23 cellular contexts compared by ENCODE assay signal in the genomic region with DNA sequence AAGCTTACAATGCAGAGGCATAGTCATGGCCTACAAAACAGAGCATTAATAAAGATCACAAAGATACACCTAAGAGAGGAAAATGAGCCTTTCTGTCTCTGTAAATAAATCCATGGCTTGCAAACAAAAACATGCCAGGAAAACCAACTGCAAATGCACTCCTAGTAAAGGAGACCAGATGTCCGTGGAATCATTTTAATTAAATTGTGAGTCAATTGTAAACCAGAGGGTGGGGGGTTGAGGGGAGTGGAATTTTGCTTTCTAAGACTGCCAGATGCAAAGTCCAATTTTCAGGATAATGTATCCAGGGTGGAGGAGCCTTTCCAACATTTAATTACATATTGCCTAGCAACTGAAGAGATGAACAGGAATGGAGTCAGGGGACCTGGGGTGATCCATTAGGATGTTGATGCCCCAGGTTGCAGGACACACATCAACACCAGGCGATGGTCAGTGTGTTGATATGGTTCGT.
DNase-seq lines count a peak whose midpoint lies in the region; ATAC-seq, FAIRE-seq and TF ChIP-seq lines count a peak whose summit lies in the region.
"Had no signal": no experiment of that assay in that cellular context is flagged by ENCODE, and none has a peak within 500 bp of the region (broad histone marks: within the 10 kb centered on the region; RNA-seq: fewer than 3 reads in every experiment).

No MANE protein-coding gene starts in this region.

- H3K27me3 ChIP-seq in K562 (ENCODE audit: control insufficient read depth in 2 of 2, insufficient read depth in 2 of 2, low read length in 2 of 2), result no peaks in the 10 kb centered on the region

- in situ Hi-C loops in K562 (cut with MboI), result no loop called here

- no TSS peak for BruUV-seq in K562 (replicated peaks; lab: Mats Ljungman, UMichigan)

- peak; percentile 3 for DNase-seq in DMS 273 (lab: John Stamatoyannopoulos, UW; ENCODE audit: unreplicated experiment)
- no peak for DNase-seq in DMS 273 treated with DMSO at 0.1 percent for 48 hours (lab: John Stamatoyannopoulos, UW)
- peak; percentile 64 for DNase-seq in NCI-H748 treated with DMSO at 0.1 percent for 48 hours (lab: John Stamatoyannopoulos, UW)
- no peak for DNase-seq in K562 (ENCODE audit: extremely low read depth in 1 of 4, low spot score in 3 of 4)
- DNase-seq in progenitor cell of endocrine pancreas (ENCODE audit: low spot score, unreplicated experiment), result no peak
- DNase-seq in iPS-NIHi7 (ENCODE audit: extremely low spot score), result no peak
- DNase-seq in GM12892 (ENCODE audit: insufficient read length), result no peak
- DNase-seq in HuH-7 (ENCODE audit: low spot score), result no peak
- DNase-seq: H9; KBM-7; MV-4-11; NCI-H187; NCI-H2081 treated with DMSO at 0.1 percent for 48 hours; NCI-H526 treated with DMSO at 0.1 percent for 48 hours; NK-92 treated with Interleukin-12 subunit alpha and Interleukin-12 subunit beta, amount 100 ng/mL, for 24 hours; Right ventricle myocardium superior; RPMI8226; SW 1271 had no signal

- TF ChIP-seq EP300 in K562 (IDR thresholded peaks at IDR 0.05; ENCODE audit: low read length), result no peak

- H3K4me2 ChIP-seq in K562 (ENCODE audit: insufficient read depth, low read length), result no peak overlapping the region
- H3K4me2 ChIP-seq: GM23338 had no signal

- intact Hi-C loops in K562 (cut with micrococcal nuclease), result no loop called here

- ATAC-seq in K562, result no peak
- ATAC-seq: GM23338, HepG2 had no signal

- peak overlapping the region; percentile 43 for H2AFZ ChIP-seq in K562 (ENCODE audit: low read depth, low read length)
- H2AFZ ChIP-seq: GM23338 had no signal

- no peaks in the 10 kb centered on the region for H4K20me1 ChIP-seq in K562 (replicated peaks; ENCODE audit: control insufficient read depth, insufficient read depth, low read length)

- H3K36me3 Mint-ChIP-seq in progenitor cell of endocrine pancreas (ENCODE audit: insufficient read depth), result no peaks in the 10 kb centered on the region

- no peak overlapping the region for H3K4me3 Mint-ChIP-seq in progenitor cell of endocrine pancreas (ENCODE audit: low read depth)
- H3K4me3 Mint-ChIP-seq: GM23338; H9; T-helper 1 cell treated with Interleukin-12 subunit alpha and Interleukin-12 subunit beta and Interleukin-4 antibody, amounts not matched to agents 30 μg/mL and 1 μg/mL, for 36 hours had no signal

- H3K27ac Mint-ChIP-seq in progenitor cell of endocrine pancreas, result peak overlapping the region; percentile 5
- H3K27ac Mint-ChIP-seq: GM23338; H9; T-helper 1 cell treated with Interleukin-12 subunit alpha and Interleukin-12 subunit beta and Interleukin-4 antibody, amounts not matched to agents 30 μg/mL and 1 μg/mL, for 36 hours had no signal

- H3K27ac ChIP-seq in K562 (ENCODE audit: extremely low read depth, low read depth, low read length), result no peak overlapping the region
- H3K27ac ChIP-seq: 22Rv1 had no signal

- H3K9ac ChIP-seq in K562 (ENCODE audit: insufficient read depth in 1 of 2, low read depth in 2 of 2, low read length in 2 of 2), result no peak overlapping the region

- no peak overlapping the region for H3K4me3 ChIP-seq in K562
- H3K4me3 ChIP-seq: GM23338 had no signal

- POLR2A ChIA-PET in K562 (lab: Yijun Ruan, JAX), result no interaction called here

- TF ChIP-seq POLR2A in K562 (conservative IDR thresholded peaks at IDR 0.05) (no peak), GM12892 (IDR thresholded peaks at IDR 0.05; ENCODE audit: low read depth, low read length) (no peak)

- no peak for FAIRE-seq in K562 (lab: Jason Lieb, UNC)
- no peak for FAIRE-seq in GM12892 (lab: Jason Lieb, UNC)
- FAIRE-seq: G401.6, HepG2 had no signal

- no peaks in the 10 kb centered on the region for H3K9me1 ChIP-seq in K562 (ENCODE audit: control insufficient read depth, insufficient read depth, low read length)

- H3K4me1 Mint-ChIP-seq in progenitor cell of endocrine pancreas (ENCODE audit: low read depth), result no peaks in the 10 kb centered on the region
- H3K4me1 Mint-ChIP-seq: GM23338, H9 had no signal

- CTCF ChIA-PET in K562 (lab: Yijun Ruan, JAX; ENCODE audit: low intra/inter-chr PET ratio), result no interaction called here

- no peaks in the 10 kb centered on the region for H3K9me3 Mint-ChIP-seq in progenitor cell of endocrine pancreas (ENCODE audit: low read depth)
- H3K9me3 Mint-ChIP-seq: GM23338; T-helper 1 cell treated with Interleukin-12 subunit alpha and Interleukin-12 subunit beta and Interleukin-4 antibody, amounts not matched to agents 30 μg/mL and 1 μg/mL, for 36 hours had no signal

- TF ChIP-seq RAD21 in K562 (CRISPR knock-in tag; conservative IDR thresholded peaks at IDR 0.05 in 1 of 2, IDR thresholded peaks at IDR 0.05 in 1 of 2), result no peak

- H3K9me3 ChIP-seq in K562 (replicated peaks; ENCODE audit: control insufficient read depth, insufficient read depth, low read depth, low read length), result peaks cover 3% of the 10 kb centered on the region

- TF ChIP-seq CTCF in K562 (IDR thresholded peaks at IDR 0.05 in 2 of 3, conservative IDR thresholded peaks at IDR 0.05 in 1 of 3; ENCODE audit: insufficient read depth in 2 of 3, low read depth in 1 of 3, low read length in 3 of 3) (no peak), progenitor cell of endocrine pancreas (IDR thresholded peaks at IDR 0.05; ENCODE audit: unreplicated experiment) (no peak)

- H3K4me1 ChIP-seq in K562 (replicated peaks in 1 of 2; ENCODE audit: control insufficient read depth in 2 of 2, insufficient read depth in 2 of 2, low read length in 2 of 2), result peaks cover 0 to 20% of the 10 kb centered on the region in 2 experiments; a peak in 2 of 5 replicates

- no peaks in the 10 kb centered on the region for H3K36me3 ChIP-seq in K562 (ENCODE audit: control insufficient read depth, insufficient read depth, low read length)

- WGBS in K562 (ENCODE audit: insufficient coverage, low coverage, missing lambda C conversion rate), result 51% methylated on average over 3 of the region's 3 CpGs

- no peaks in the 10 kb centered on the region for H3K79me2 ChIP-seq in K562 (ENCODE audit: control insufficient read depth, insufficient read depth, low read length)

- peaks cover 10% of the 10 kb centered on the region for H3K27me3 Mint-ChIP-seq in progenitor cell of endocrine pancreas

TF ChIP-seq in K562, 482 proteins besides CTCF, POLR2A, EP300 and RAD21 (continues in another document):
- TF ChIP-seq ZNF174 (CRISPR knock-in tag; IDR thresholded peaks at IDR 0.05) (no peak), HNRNPH1 (optimal IDR thresholded peaks at IDR 0.05; ENCODE audit: low read depth, low read length) (no peak), RFX5 (IDR thresholded peaks at IDR 0.05; ENCODE audit: low read depth, low read length) (no peak), NRF1 (conservative IDR thresholded peaks at IDR 0.05 in 1 of 2, IDR thresholded peaks at IDR 0.05 in 1 of 2) (no peak), ILF3 (IDR thresholded peaks at IDR 0.05; ENCODE audit: borderline replicate concordance) (no peak), CHD1 (IDR thresholded peaks at IDR 0.05; ENCODE audit: low read length) (no peak), ZNF778 (CRISPR knock-in tag; IDR thresholded peaks at IDR 0.05) (no peak), FOXK1 (CRISPR knock-in tag; IDR thresholded peaks at IDR 0.05; ENCODE audit: borderline replicate concordance) (no peak), TSC22D4 (tag; IDR thresholded peaks at IDR 0.05) (no peak)
- TF ChIP-seq, protein P1, sequence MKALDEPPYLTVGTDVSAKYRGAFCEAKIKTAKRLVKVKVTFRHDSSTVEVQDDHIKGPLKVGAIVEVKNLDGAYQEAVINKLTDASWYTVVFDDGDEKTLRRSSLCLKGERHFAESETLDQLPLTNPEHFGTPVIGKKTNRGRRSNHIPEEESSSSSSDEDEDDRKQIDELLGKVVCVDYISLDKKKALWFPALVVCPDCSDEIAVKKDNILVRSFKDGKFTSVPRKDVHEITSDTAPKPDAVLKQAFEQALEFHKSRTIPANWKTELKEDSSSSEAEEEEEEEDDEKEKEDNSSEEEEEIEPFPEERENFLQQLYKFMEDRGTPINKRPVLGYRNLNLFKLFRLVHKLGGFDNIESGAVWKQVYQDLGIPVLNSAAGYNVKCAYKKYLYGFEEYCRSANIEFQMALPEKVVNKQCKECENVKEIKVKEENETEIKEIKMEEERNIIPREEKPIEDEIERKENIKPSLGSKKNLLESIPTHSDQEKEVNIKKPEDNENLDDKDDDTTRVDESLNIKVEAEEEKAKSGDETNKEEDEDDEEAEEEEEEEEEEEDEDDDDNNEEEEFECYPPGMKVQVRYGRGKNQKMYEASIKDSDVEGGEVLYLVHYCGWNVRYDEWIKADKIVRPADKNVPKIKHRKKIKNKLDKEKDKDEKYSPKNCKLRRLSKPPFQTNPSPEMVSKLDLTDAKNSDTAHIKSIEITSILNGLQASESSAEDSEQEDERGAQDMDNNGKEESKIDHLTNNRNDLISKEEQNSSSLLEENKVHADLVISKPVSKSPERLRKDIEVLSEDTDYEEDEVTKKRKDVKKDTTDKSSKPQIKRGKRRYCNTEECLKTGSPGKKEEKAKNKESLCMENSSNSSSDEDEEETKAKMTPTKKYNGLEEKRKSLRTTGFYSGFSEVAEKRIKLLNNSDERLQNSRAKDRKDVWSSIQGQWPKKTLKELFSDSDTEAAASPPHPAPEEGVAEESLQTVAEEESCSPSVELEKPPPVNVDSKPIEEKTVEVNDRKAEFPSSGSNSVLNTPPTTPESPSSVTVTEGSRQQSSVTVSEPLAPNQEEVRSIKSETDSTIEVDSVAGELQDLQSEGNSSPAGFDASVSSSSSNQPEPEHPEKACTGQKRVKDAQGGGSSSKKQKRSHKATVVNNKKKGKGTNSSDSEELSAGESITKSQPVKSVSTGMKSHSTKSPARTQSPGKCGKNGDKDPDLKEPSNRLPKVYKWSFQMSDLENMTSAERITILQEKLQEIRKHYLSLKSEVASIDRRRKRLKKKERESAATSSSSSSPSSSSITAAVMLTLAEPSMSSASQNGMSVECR (CRISPR knock-in tag; IDR thresholded peaks at IDR 0.05), result no peak
- TF ChIP-seq, protein P2, sequence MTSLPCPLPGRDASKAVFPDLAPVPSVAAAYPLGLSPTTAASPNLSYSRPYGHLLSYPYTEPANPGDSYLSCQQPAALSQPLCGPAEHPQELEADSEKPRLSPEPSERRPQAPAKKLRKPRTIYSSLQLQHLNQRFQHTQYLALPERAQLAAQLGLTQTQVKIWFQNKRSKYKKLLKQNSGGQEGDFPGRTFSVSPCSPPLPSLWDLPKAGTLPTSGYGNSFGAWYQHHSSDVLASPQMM (CRISPR knock-in tag; IDR thresholded peaks at IDR 0.05), result no peak

Comparison
In these comparisons a context has a peak if more than half of its experiments do, and no peak if none do; other contexts are left out.
1. DNase-seq: peak in DMS 273 (single experiment) and NCI-H748 treated with DMSO at 0.1 percent for 48 hours (single experiment); none in DMS 273 treated with DMSO at 0.1 percent for 48 hours (single experiment), K562 (0 of 4), progenitor cell of endocrine pancreas (single experiment), iPS-NIHi7 (single experiment), GM12892 (single experiment) and HuH-7 (single experiment).